Comparison of ENCODE assay signal across 17 cellular contexts in genomic region chr17:43213545-43213944, GRCh38. TPM values are rescaled to one million over a fixed set of nuclear protein-coding genes. Genes with fewer than 3 reads are reported as not detected.
DNase-seq lines count a peak whose midpoint lies in the region; ATAC-seq, FAIRE-seq and TF ChIP-seq lines count a peak whose summit lies in the region.
"Had no signal": no experiment of that assay in that cellular context is flagged by ENCODE, and none has a peak within 500 bp of the region (broad histone marks: within the 10 kb centered on the region; RNA-seq: fewer than 3 reads in every experiment).

No MANE protein-coding gene starts in this region.

- 70 to 73% methylated on average over 2 of the region's 2 CpGs for WGBS in GM23248 (ENCODE audit: low coverage in 1 of 2, low lambda C conversion rate in 2 of 2, missing lambda C conversion rate in 2 of 2), 2 experiments
- 97% methylated on average over 2 of the region's 2 CpGs for WGBS in GM12878 (ENCODE audit: insufficient coverage, insufficient replicate concordance, low lambda C conversion rate, missing lambda C conversion rate)
- WGBS in lower leg skin, 2 donors = 75 to 82% methylated on average over 2 of the region's 2 CpGs

- DNase-seq in GM23248 (peak; percentile 55), GM12878 (ENCODE audit: low read depth, low spot score) (no peak), lower leg skin (ENCODE audit: low spot score in 2 of 2) (no peak), urothelium cell line (ENCODE audit: low spot score) (no peak), NCI-H2196 treated with DMSO at 0.1 percent for 48 hours (lab: John Stamatoyannopoulos, UW; ENCODE audit: unreplicated experiment) (no peak), DMS 273 (lab: John Stamatoyannopoulos, UW; ENCODE audit: unreplicated experiment) (no peak)
- no peak for DNase-seq in natural killer cell treated with Interleukin-12 subunit alpha and Interleukin-12 subunit beta and Interleukin-15 and Interleukin-18, amount 100 ng/mL, for 72 hours (ENCODE audit: low spot score)
- DNase-seq: activated gamma-delta T cell treated with Interleukin-2 at 50 U/mL for 16 hours; NCI-H1436 treated with DMSO at 0.1 percent for 48 hours; stimulated activated CD4-positive, alpha-beta T cell treated with anti-CD3 and anti-CD28 coated beads, Interleukin-4, amount 100 ng/mL, for 4 hours; stimulated activated naive CD4-positive, alpha-beta T cell had no signal

- peak overlapping the region; percentile 78 to 98 (median 90); a peak in 20 of 22 replicates for H3K9ac ChIP-seq in BLaER1 treated with 17β-estradiol and CSF1 and Interleukin-3, amounts not matched to agents 10 nM and 100 nM
- H3K9ac ChIP-seq in GM23248 (peak overlapping the region; percentile 85; the same call in 1 of the 2 replicates), GM12878 (ENCODE audit: control insufficient read depth, insufficient read depth, low read length) (peak overlapping the region; percentile 86)

- intact Hi-C loops in GM12878 (cut with micrococcal nuclease; ENCODE audit: unreplicated experiment) = no loop called here
- intact Hi-C loops in lower leg skin (cut with DNase I; ENCODE audit: low total_unique reads) = loop anchor here (10.0 kb wide), 1 partner anchor 1671 kb away; no protein-coding TSS in a partner anchor

- H3K79me2 ChIP-seq in GM23248 (ENCODE audit: insufficient read depth) (peaks cover 11% of the 10 kb centered on the region; the same call in 1 of the 2 replicates), GM12878 (ENCODE audit: control insufficient read depth, insufficient read depth, low read length) (peaks cover 17% of the 10 kb centered on the region)

- peaks cover 0 to 58% (median 18%) of the 10 kb centered on the region in 11 experiments; a peak in 12 of 22 replicates for H4K20me1 ChIP-seq in BLaER1 treated with 17β-estradiol and CSF1 and Interleukin-3, amounts not matched to agents 10 nM and 100 nM
- H4K20me1 ChIP-seq in GM23248 (ENCODE audit: insufficient read depth) = no peaks in the 10 kb centered on the region
- no peaks in the 10 kb centered on the region for H4K20me1 ChIP-seq in GM12878 (ENCODE audit: control insufficient read depth, insufficient read depth)

- H3K36me3 ChIP-seq in BLaER1 treated with 17β-estradiol and CSF1 and Interleukin-3, amounts not matched to agents 10 nM and 100 nM = peaks cover 18 to 75% (median 53%) of the 10 kb centered on the region in 11 experiments; a peak in 21 of 22 replicates
- H3K36me3 ChIP-seq in GM23248 (ENCODE audit: low read depth) (peaks cover 12% of the 10 kb centered on the region), GM12878 (ENCODE audit: control insufficient read depth in 2 of 2, insufficient read depth in 2 of 2, low read length in 1 of 2) (peaks cover 2 to 14% of the 10 kb centered on the region in 2 experiments; a peak in 3 of 4 replicates)

- POLR2A ChIA-PET in GM12878 (lab: Charles Lee) = interaction anchor here (0.6 to 4.4 kb wide), 4 partner anchors 42 to 1281 kb away, joined by 3 to 31 read pairs (median 12); partner anchors contain the start of gene NBR1

- TF ChIP-seq POLR2A in GM12878 (IDR thresholded peaks at IDR 0.05; ENCODE audit: low read depth, low read length) = no peak
- no peak for TF ChIP-seq POLR2A in lower leg skin (IDR thresholded peaks at IDR 0.05)

- peaks cover 29 to 33% of the 10 kb centered on the region in 2 donors for H3K4me1 Mint-ChIP-seq in natural killer cell treated with Interleukin-12 subunit alpha and Interleukin-12 subunit beta and Interleukin-15 and Interleukin-18, amount 100 ng/mL, for 72 hours (ENCODE audit: low read depth in 2 of 2)

- no peaks in the 10 kb centered on the region for H3K27me3 Mint-ChIP-seq in natural killer cell treated with Interleukin-12 subunit alpha and Interleukin-12 subunit beta and Interleukin-15 and Interleukin-18, amount 100 ng/mL, for 72 hours

- no peak for ATAC-seq in GM12878
- no peak for ATAC-seq in natural killer cell treated with Interleukin-12 subunit alpha and Interleukin-12 subunit beta and Interleukin-15 and Interleukin-18, amount 100 ng/mL, for 72 hours
- ATAC-seq: activated CD4-positive, CD25-positive, alpha-beta regulatory T cell treated with anti-CD3 and anti-CD28 coated beads, Interleukin-2, amount 50 U/mL, for 24 hours had no signal

- peak overlapping the region; percentile 53 to 99 for H3K27ac Mint-ChIP-seq in natural killer cell treated with Interleukin-12 subunit alpha and Interleukin-12 subunit beta and Interleukin-15 and Interleukin-18, amount 100 ng/mL, for 72 hours

- in situ Hi-C loops in GM23248 (cut with MboI) = loop anchor here (10.0 kb wide), 1 partner anchor 101 kb away; no protein-coding TSS in a partner anchor
- in situ Hi-C loops in GM12878 (cut with MboI) = loop anchor here (10.0 to 25.0 kb wide), 9 partner anchors 101 to 1649 kb away; partner anchors contain the start of genes DNAJC7, EIF1, HDAC5 and MEOX1

- H3K27me3 ChIP-seq in BLaER1 treated with 17β-estradiol and CSF1 and Interleukin-3, amounts not matched to agents 10 nM and 100 nM = no peaks in the 10 kb centered on the region
- H3K27me3 ChIP-seq in GM23248 (replicated peaks; ENCODE audit: insufficient read depth) (no peaks in the 10 kb centered on the region), GM12878 (replicated peaks in 1 of 2; ENCODE audit: control insufficient read depth in 2 of 2, insufficient read depth in 2 of 2, low read length in 1 of 2) (no peaks in the 10 kb centered on the region)

- RAD21 ChIA-PET in GM12878 (lab: Charles Lee; ENCODE audit: unreplicated experiment) = no interaction called here

- SMC1A ChIA-PET in GM12878 (lab: Charles Lee; ENCODE audit: uncharacterized antibody, unreplicated experiment) = interaction anchor here (0.9 to 3.9 kb wide), 5 partner anchors 8 to 102 kb away, joined by 3 to 20 read pairs (median 10); no protein-coding TSS in a partner anchor

- TF ChIP-seq RAD21 in GM12878 (IDR thresholded peaks at IDR 0.05; ENCODE audit: insufficient read depth, low read depth, low read length) = no peak

- peak overlapping the region; percentile 95 for H3K4me3 Mint-ChIP-seq in natural killer cell treated with Interleukin-12 subunit alpha and Interleukin-12 subunit beta and Interleukin-15 and Interleukin-18, amount 100 ng/mL, for 72 hours

- H3K9me3 Mint-ChIP-seq in natural killer cell treated with Interleukin-12 subunit alpha and Interleukin-12 subunit beta and Interleukin-15 and Interleukin-18, amount 100 ng/mL, for 72 hours = no peaks in the 10 kb centered on the region

- H3K9me2 ChIP-seq in GM23248 (ENCODE audit: insufficient read depth) = no peaks in the 10 kb centered on the region

- peaks cover 17% of the 10 kb centered on the region for H3F3A ChIP-seq in GM23248 (ENCODE audit: insufficient read depth)

- no peaks in the 10 kb centered on the region for H3K36me3 Mint-ChIP-seq in natural killer cell treated with Interleukin-12 subunit alpha and Interleukin-12 subunit beta and Interleukin-15 and Interleukin-18, amount 100 ng/mL, for 72 hours

- CTCF ChIA-PET in GM12878 (lab: Yijun Ruan, JAX) = interaction anchor here (1.0 to 2.1 kb wide), 2 partner anchors 14 to 40 kb away, joined by 4 to 5 read pairs; no protein-coding TSS in a partner anchor

- no peak for TF ChIP-seq EP300 in GM12878 (IDR thresholded peaks at IDR 0.05; ENCODE audit: borderline replicate concordance in 1 of 2, control insufficient read depth in 1 of 2, low read depth in 2 of 2, low read length in 2 of 2)

- H3K27ac ChIP-seq in BLaER1 treated with 17β-estradiol and CSF1 and Interleukin-3, amounts not matched to agents 10 nM and 100 nM = peak overlapping the region; percentile 59 to 98 (median 89); a peak in 18 of 22 replicates
- no peak overlapping the region for H3K27ac ChIP-seq in GM23248
- H3K27ac ChIP-seq in GM12878 (ENCODE audit: control insufficient read depth, insufficient read depth) = peak overlapping the region; percentile 85; the same call in 1 of the 2 replicates

- H2AFZ ChIP-seq in GM23248 = no peak overlapping the region
- no peak overlapping the region for H2AFZ ChIP-seq in GM12878 (ENCODE audit: control insufficient read depth, low read depth, low read length)

- peak overlapping the region in 8 of 10 experiments; percentile 80 to 91 (median 86); a peak in 16 of 20 replicates for H3K4me3 ChIP-seq in BLaER1 treated with 17β-estradiol and CSF1 and Interleukin-3, amounts not matched to agents 10 nM and 100 nM
- H3K4me3 ChIP-seq in GM23248 (no peak overlapping the region), GM12878 (peak overlapping the region; percentile 73), lower leg skin (ENCODE audit: low read depth, poor library complexity, severe bottlenecking) (no peak overlapping the region)

- TF ChIP-seq CTCF in GM12878 (IDR thresholded peaks at IDR 0.05 in 2 of 3, conservative IDR thresholded peaks at IDR 0.05 in 1 of 3; ENCODE audit: control insufficient read depth in 2 of 3, extremely low read depth in 1 of 3, insufficient read depth in 1 of 3, low read depth in 3 of 3, low read length in 3 of 3) (no peak), lower leg skin (IDR thresholded peaks at IDR 0.05) (no peak)

- peaks cover 34 to 71% (median 43%) of the 10 kb centered on the region in 10 experiments for H3K4me1 ChIP-seq in BLaER1 treated with 17β-estradiol and CSF1 and Interleukin-3, amounts not matched to agents 10 nM and 100 nM
- H3K4me1 ChIP-seq in GM23248 (ENCODE audit: insufficient read depth) (peaks cover 27% of the 10 kb centered on the region), GM12878 (ENCODE audit: control insufficient read depth, insufficient read depth, low read length) (peaks cover 10% of the 10 kb centered on the region)

- FAIRE-seq in GM12878 (lab: Jason Lieb, UNC) = no peak
- no peak for FAIRE-seq in urothelium cell line (lab: Jason Lieb, UNC)
- FAIRE-seq: H54 had no signal

- H3K9me3 ChIP-seq in BLaER1 treated with 17β-estradiol and CSF1 and Interleukin-3, amounts not matched to agents 10 nM and 100 nM (replicated peaks in 1 of 11) = no peaks in the 10 kb centered on the region
- H3K9me3 ChIP-seq in GM23248 (ENCODE audit: low read depth) (no peaks in the 10 kb centered on the region), GM12878 (replicated peaks; ENCODE audit: control insufficient read depth, insufficient read depth, low read length) (no peaks in the 10 kb centered on the region)

- BruUV-seq in GM12878 (replicated peaks; lab: Mats Ljungman, UMichigan) = no TSS peak

- H3K4me2 ChIP-seq in BLaER1 treated with 17β-estradiol and CSF1 and Interleukin-3, amounts not matched to agents 10 nM and 100 nM = peak overlapping the region; percentile 86 to 100 (median 98)
- peak overlapping the region; percentile 79 for H3K4me2 ChIP-seq in GM23248 (ENCODE audit: unreplicated experiment)
- H3K4me2 ChIP-seq in GM12878 (ENCODE audit: control insufficient read depth, insufficient read depth) = peak overlapping the region; percentile 95

RNA-seq across cellular contexts. Expression of gene TMEM106A, which starts 1.9 kb away (rescaled TPM):
- total RNA-seq in GM23248 (2014; rRNA removed; shearing (Covaris generic)) = 10.2 and 15.4 TPM in 2 replicates
- 5.1 and 5.9 TPM in 2 replicates for polyA plus RNA-seq in GM23248 (2016; fragmentation: Nextera tagmentation; extraction: Ambion mirVana)
- total RNA-seq in GM12878 (2013; cell fraction: nucleolus; rRNA removed) = 81.0 and 84.7 TPM in 2 replicates
- total RNA-seq in GM12878 (2014; rRNA removed) = 7.9 and 8.9 TPM in 2 replicates
- 8.0 and 9.3 TPM in 2 replicates for total RNA-seq in GM12878 (2014; rRNA removed; fragmentation: Illumina TruSeq; extraction: Trizol)
- 14.6 and 18.7 TPM in 2 replicates for total RNA-seq in GM12878 (2021)
- 5.2 TPM for polyA plus RNA-seq in GM12878 (2011; ENCODE audit: low read depth)
- polyA plus RNA-seq in GM12878 (2011; rRNA removed) = 8.7 and 13.9 TPM in 2 replicates
- 16.2 and 19.0 TPM in 2 replicates for polyA plus RNA-seq in GM12878 (2011; cell fraction: cytosol; rRNA removed)
- polyA plus RNA-seq in GM12878 (2011; cell fraction: nucleus; rRNA removed) = 26.4 and 28.4 TPM in 2 replicates
- 7.1 and 8.9 TPM in 2 replicates for polyA plus RNA-seq in GM12878 (2012)
- 9.0 and 11.5 TPM in 2 replicates for polyA plus RNA-seq in GM12878 (2014; fragmentation: Illumina TruSeq; extraction: Trizol)
- polyA plus RNA-seq in GM12878 (2014; fragmentation: Nextera tagmentation; extraction: Ambion mirVana) = 1 to 10 TPM; 2.3 to 2.6 TPM
- polyA plus RNA-seq in GM12878 (2014; rRNA removed) = 9.3 and 13.1 TPM in 2 replicates
- 10 to 100 TPM in 1 of 2 experiments, 1 to 10 TPM in 1; 8.8 to 14.1 TPM for polyA plus RNA-seq in GM12878 (2016; fragmentation: Nextera tagmentation; extraction: Ambion mirVana)
- polyA minus RNA-seq in GM12878 (2011; rRNA and poly(A)+ RNA removed) = 30.3 and 37.9 TPM in 2 replicates
- 6.7 TPM in 2 replicates for polyA minus RNA-seq in GM12878 (2011; cell fraction: cytosol; rRNA and poly(A)+ RNA removed)
- polyA minus RNA-seq in GM12878 (2011; cell fraction: nucleus; rRNA and poly(A)+ RNA removed) = 15.8 and 32.4 TPM in 2 replicates
- total RNA-seq in natural killer cell treated with Interleukin-12 subunit alpha and Interleukin-12 subunit beta and Interleukin-15 and Interleukin-18, amount 100 ng/mL, for 72 hours = 10 to 100 TPM; 18.2 to 31.5 TPM
- total RNA-seq in lower leg skin = 1 to 10 TPM in 3 of 4 donors, under 1 TPM in 1; 0.57 to 4.6 (median 1.4) TPM

RNA-seq across cellular contexts. Expression of gene CCDC200, which starts 14.9 kb away (rescaled TPM):
- not detected in 2 replicates for total RNA-seq in GM23248 (2014; rRNA removed; shearing (Covaris generic))
- 0.37 and 0.70 TPM in 2 replicates for polyA plus RNA-seq in GM23248 (2016; fragmentation: Nextera tagmentation; extraction: Ambion mirVana)
- total RNA-seq in GM12878 (2013; cell fraction: nucleolus; rRNA removed) = not detected in 2 replicates
- total RNA-seq in GM12878 (2014; rRNA removed) = not detected in 2 replicates
- not detected in 2 replicates for total RNA-seq in GM12878 (2014; rRNA removed; fragmentation: Illumina TruSeq; extraction: Trizol)
- total RNA-seq in GM12878 (2021) = not detected in 2 replicates
- 1.7 TPM for polyA plus RNA-seq in GM12878 (2011; ENCODE audit: low read depth)
- polyA plus RNA-seq in GM12878 (2011; rRNA removed) = not detected in 2 replicates
- polyA plus RNA-seq in GM12878 (2011; cell fraction: cytosol; rRNA removed) = not detected in 2 replicates
- polyA plus RNA-seq in GM12878 (2011; cell fraction: nucleus; rRNA removed) = not detected in 2 replicates
- polyA plus RNA-seq in GM12878 (2012) = 3.0 and 6.4 TPM in 2 replicates
- polyA plus RNA-seq in GM12878 (2014; fragmentation: Illumina TruSeq; extraction: Trizol) = not detected in 2 replicates
- 1 to 10 TPM in 1 of 2 experiments, under 1 TPM in 1; 0.46 to 2.3 TPM for polyA plus RNA-seq in GM12878 (2014; fragmentation: Nextera tagmentation; extraction: Ambion mirVana)
- not detected in 2 replicates for polyA plus RNA-seq in GM12878 (2014; rRNA removed)
- polyA plus RNA-seq in GM12878 (2016; fragmentation: Nextera tagmentation; extraction: Ambion mirVana) = 1 to 10 TPM; 3.2 to 3.9 TPM
- polyA minus RNA-seq in GM12878 (2011; rRNA and poly(A)+ RNA removed) = not detected in 2 replicates
- polyA minus RNA-seq in GM12878 (2011; cell fraction: cytosol; rRNA and poly(A)+ RNA removed) = not detected in 2 replicates
- not detected in 2 replicates for polyA minus RNA-seq in GM12878 (2011; cell fraction: nucleus; rRNA and poly(A)+ RNA removed)
- not detected for total RNA-seq in natural killer cell treated with Interleukin-12 subunit alpha and Interleukin-12 subunit beta and Interleukin-15 and Interleukin-18, amount 100 ng/mL, for 72 hours
- total RNA-seq in lower leg skin = not detected
- total RNA-seq: cardiac septum, NCI-H460, renal cortical epithelial cell had no signal

RNA-seq across cellular contexts. Expression of gene RNU2-1, which starts 20.2 kb away (rescaled TPM):
- not detected in 2 replicates for total RNA-seq in GM23248 (2014; rRNA removed; shearing (Covaris generic))
- polyA plus RNA-seq in GM23248 (2016; fragmentation: Nextera tagmentation; extraction: Ambion mirVana) = 3.7 and 5.0 TPM in 2 replicates
- total RNA-seq in GM12878 (2013; cell fraction: nucleolus; rRNA removed) = not detected in 2 replicates
- total RNA-seq in GM12878 (2014; rRNA removed) = not detected in 2 replicates
- not detected in 2 replicates for total RNA-seq in GM12878 (2014; rRNA removed; fragmentation: Illumina TruSeq; extraction: Trizol)
- 9,631 and 10,813 TPM in 2 replicates for total RNA-seq in GM12878 (2021)
- not detected for polyA plus RNA-seq in GM12878 (2011; ENCODE audit: low read depth)
- polyA plus RNA-seq in GM12878 (2011; rRNA removed) = not detected in 2 replicates
- polyA plus RNA-seq in GM12878 (2011; cell fraction: cytosol; rRNA removed) = not detected in 2 replicates
- polyA plus RNA-seq in GM12878 (2011; cell fraction: nucleus; rRNA removed) = not detected in 2 replicates
- not detected in 2 replicates for polyA plus RNA-seq in GM12878 (2012)
- polyA plus RNA-seq in GM12878 (2014; fragmentation: Illumina TruSeq; extraction: Trizol) = not detected in 2 replicates
- polyA plus RNA-seq in GM12878 (2014; fragmentation: Nextera tagmentation; extraction: Ambion mirVana) = not detected
- polyA plus RNA-seq in GM12878 (2014; rRNA removed) = not detected in 2 replicates
- polyA plus RNA-seq in GM12878 (2016; fragmentation: Nextera tagmentation; extraction: Ambion mirVana) = 10 to 100 TPM; 17.5 to 17.7 TPM
- polyA minus RNA-seq in GM12878 (2011; rRNA and poly(A)+ RNA removed) = not detected in 2 replicates
- polyA minus RNA-seq in GM12878 (2011; cell fraction: cytosol; rRNA and poly(A)+ RNA removed) = not detected in 2 replicates
- not detected in 2 replicates for polyA minus RNA-seq in GM12878 (2011; cell fraction: nucleus; rRNA and poly(A)+ RNA removed)
- total RNA-seq in natural killer cell treated with Interleukin-12 subunit alpha and Interleukin-12 subunit beta and Interleukin-15 and Interleukin-18, amount 100 ng/mL, for 72 hours = 1,000 to 10,000 TPM; 3,257 to 3,900 TPM
- total RNA-seq in lower leg skin = not detected
- total RNA-seq: NCI-H460, renal cortical epithelial cell had no signal

RNA-seq across cellular contexts. Expression of gene NBR1, which starts 42.5 kb away (rescaled TPM):
- total RNA-seq in GM23248 (2014; rRNA removed; shearing (Covaris generic)) = 109 and 121 TPM in 2 replicates
- 71.5 and 71.6 TPM in 2 replicates for polyA plus RNA-seq in GM23248 (2016; fragmentation: Nextera tagmentation; extraction: Ambion mirVana)
- total RNA-seq in GM12878 (2013; cell fraction: nucleolus; rRNA removed) = 56.0 and 62.9 TPM in 2 replicates
- total RNA-seq in GM12878 (2014; rRNA removed) = 27.2 and 27.7 TPM in 2 replicates
- total RNA-seq in GM12878 (2014; rRNA removed; fragmentation: Illumina TruSeq; extraction: Trizol) = 29.9 and 32.9 TPM in 2 replicates
- 26.9 and 29.2 TPM in 2 replicates for total RNA-seq in GM12878 (2021)
- polyA plus RNA-seq in GM12878 (2011; ENCODE audit: low read depth) = 19.3 TPM
- 55.2 and 57.9 TPM in 2 replicates for polyA plus RNA-seq in GM12878 (2011; rRNA removed)
- polyA plus RNA-seq in GM12878 (2011; cell fraction: cytosol; rRNA removed) = 34.9 and 35.5 TPM in 2 replicates
- 23.2 and 28.4 TPM in 2 replicates for polyA plus RNA-seq in GM12878 (2011; cell fraction: nucleus; rRNA removed)
- 22.2 and 28.9 TPM in 2 replicates for polyA plus RNA-seq in GM12878 (2012)
- 33.7 and 42.5 TPM in 2 replicates for polyA plus RNA-seq in GM12878 (2014; fragmentation: Illumina TruSeq; extraction: Trizol)
- polyA plus RNA-seq in GM12878 (2014; fragmentation: Nextera tagmentation; extraction: Ambion mirVana) = 1 to 10 TPM; 3.5 to 6.2 TPM
- polyA plus RNA-seq in GM12878 (2014; rRNA removed) = 16.8 and 19.7 TPM in 2 replicates
- polyA plus RNA-seq in GM12878 (2016; fragmentation: Nextera tagmentation; extraction: Ambion mirVana) = 10 to 100 TPM; 29.3 to 30.2 TPM
- 83.7 and 92.1 TPM in 2 replicates for polyA minus RNA-seq in GM12878 (2011; rRNA and poly(A)+ RNA removed)
- 21.0 and 24.5 TPM in 2 replicates for polyA minus RNA-seq in GM12878 (2011; cell fraction: cytosol; rRNA and poly(A)+ RNA removed)
- polyA minus RNA-seq in GM12878 (2011; cell fraction: nucleus; rRNA and poly(A)+ RNA removed) = 22.2 and 22.6 TPM in 2 replicates
- 10 to 100 TPM; 33.1 to 58.3 TPM for total RNA-seq in natural killer cell treated with Interleukin-12 subunit alpha and Interleukin-12 subunit beta and Interleukin-15 and Interleukin-18, amount 100 ng/mL, for 72 hours
- total RNA-seq in lower leg skin = 100 to 1,000 TPM in 1 of 4 donors, 10 to 100 TPM in 3; 84.3 to 101 (median 91.4) TPM

Comparison
In these comparisons a context has a peak if more than half of its experiments do, and no peak if none do; other contexts are left out.
1. H3K4me3 ChIP-seq: peak in BLaER1 treated with 17β-estradiol and CSF1 and Interleukin-3, amounts not matched to agents 10 nM and 100 nM (8 of 10) and GM12878 (single experiment); none in GM23248 (single experiment) and lower leg skin (single experiment).
2. Peak in every context shown above with its lines, with median percentiles within 50 percentile points of each other: H3K4me2 ChIP-seq and H3K9ac ChIP-seq.